ENCODE assay signal across 8 cellular contexts in the genomic region with DNA sequence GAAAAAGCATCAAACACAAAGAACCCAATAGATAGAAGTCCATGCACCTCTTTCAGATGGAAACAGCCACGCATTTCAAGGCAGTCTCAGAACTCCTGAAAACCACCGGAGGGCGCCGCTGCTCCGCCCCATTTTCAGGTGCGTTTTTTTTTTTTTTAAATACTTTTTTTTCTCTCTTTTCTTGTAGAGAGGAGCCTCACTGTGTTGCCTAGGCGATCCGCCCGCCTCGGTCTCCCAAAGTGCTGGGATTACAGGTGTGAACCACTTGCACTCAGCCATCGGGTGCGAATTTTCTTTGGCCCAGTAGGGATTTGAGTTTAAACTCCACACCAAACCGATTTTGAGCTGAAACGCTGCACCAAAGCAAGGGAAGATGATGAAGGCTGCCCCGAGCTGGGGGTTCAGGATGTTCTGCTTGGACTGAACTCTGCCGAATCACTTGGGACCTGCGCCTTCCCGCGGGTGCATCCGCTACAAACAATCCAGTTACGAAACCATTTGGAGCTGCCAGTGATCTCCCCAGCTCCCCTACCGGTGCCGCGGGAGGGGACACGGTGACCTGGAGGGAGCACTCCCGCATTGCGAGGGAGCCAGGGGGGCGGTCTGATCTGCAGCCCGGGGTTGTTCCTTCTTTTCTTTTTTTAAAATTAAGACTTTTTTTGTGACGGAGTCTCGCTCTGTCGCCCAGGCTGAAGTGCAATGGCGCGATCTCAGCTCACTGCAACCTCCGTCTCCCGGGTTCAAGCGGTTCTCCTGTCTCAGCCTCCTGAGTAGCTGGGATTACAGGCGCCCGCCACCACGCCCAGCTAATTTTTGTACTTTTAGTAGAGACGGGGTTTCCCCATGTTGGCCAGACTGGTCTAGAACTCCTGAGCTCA. TPM values are rescaled to one million over a fixed set of nuclear protein-coding genes. Genes with fewer than 3 reads are reported as not detected.
DNase-seq lines count a peak whose midpoint lies in the region; ATAC-seq and TF ChIP-seq lines count a peak whose summit lies in the region.

No MANE protein-coding gene starts in this region.

- intact Hi-C loops in dorsolateral prefrontal cortex (cut with DNase I) = loop anchor here (5.0 to 10.0 kb wide), 2 partner anchors 34 to 223 kb away; a partner anchor contains a TSS
- intact Hi-C loops in lower lobe of right lung (cut with DNase I) = loop anchor here (5.0 kb wide), 1 partner anchor 176 kb away; no protein-coding TSS in a partner anchor

- peak overlapping the region in 27 of 59 donors; percentile 2 to 88 (median 54) for H3K27ac ChIP-seq in dorsolateral prefrontal cortex
- peak overlapping the region; percentile 87 for H3K27ac ChIP-seq in lower lobe of right lung

- H3K36me3 ChIP-seq in lower lobe of right lung = peaks cover 39% of the 10 kb centered on the region

- no peaks in the 10 kb centered on the region for H3K27me3 ChIP-seq in dorsolateral prefrontal cortex
- no peaks in the 10 kb centered on the region for H3K27me3 ChIP-seq in lower lobe of right lung (ENCODE audit: low read depth)

- in situ Hi-C loops in G401 (cut with HindIII; ENCODE audit: low sequenced_read_pairs) = no loop called here

- DNase-seq in G401 (ENCODE audit: low spot score) = peak; percentile 83
- DNase-seq in NCI-H2196 treated with DMSO at 0.1 percent for 48 hours (lab: John Stamatoyannopoulos, UW; ENCODE audit: unreplicated experiment) = peak; percentile 25
- peak; percentile 66 for DNase-seq in activated CD4-positive, alpha-beta T cell treated with anti-CD3 and anti-CD28 coated beads, Interleukin-2, amount 50 U/mL, for 1 hour
- DNase-seq in dorsolateral prefrontal cortex = peak; percentile 32 to 63 (median 60)
- peak; percentile 80 for DNase-seq in lower lobe of right lung
- DNase-seq in stimulated activated CD4-positive, alpha-beta T cell treated with anti-CD3 and anti-CD28 coated beads, TNF-alpha, amount 100 ng/mL, for 48 hours (ENCODE audit: low read depth in 3 of 3) = peak; percentile 18 to 38 (median 32)

- H3K4me3 ChIP-seq in dorsolateral prefrontal cortex (peak overlapping the region; percentile 58 to 90 (median 78)), lower lobe of right lung (peak overlapping the region; percentile 74)

- H3K9me3 ChIP-seq in lower lobe of right lung = no peaks in the 10 kb centered on the region

- ATAC-seq in HG02678 (IDR thresholded peaks at IDR 0.05; ENCODE audit: unreplicated experiment) (peak; percentile 49), lower lobe of right lung (peak; percentile 62 to 64), HG03439 (IDR thresholded peaks at IDR 0.05; ENCODE audit: unreplicated experiment) (no peak)

- H3K4me1 ChIP-seq in lower lobe of right lung = peaks cover 8% of the 10 kb centered on the region

- peak; percentile 39 to 78 (median 66) for TF ChIP-seq CTCF in dorsolateral prefrontal cortex (IDR thresholded peaks at IDR 0.05 in 54 of 56, conservative IDR thresholded peaks at IDR 0.05 in 2 of 56; ENCODE audit: low read depth in 1 of 56, partially characterized antibody in 56 of 56)
- peak; percentile 74 for TF ChIP-seq CTCF in lower lobe of right lung (IDR thresholded peaks at IDR 0.05)

RNA-seq across cellular contexts. Expression of a gene that starts 1.4 kb away (rescaled TPM):
- total RNA-seq in G401 (2014; rRNA removed; shearing (Covaris generic)) = 2.4 and 3.0 TPM in 2 replicates
- 10 to 100 TPM; 19.7 to 72.4 (median 49.3) TPM for total RNA-seq in dorsolateral prefrontal cortex
- total RNA-seq in lower lobe of right lung = 42.7 TPM

RNA-seq across cellular contexts. Expression of a gene that starts 33.0 kb away (rescaled TPM):
- 8.7 and 11.4 TPM in 2 replicates for total RNA-seq in G401 (2014; rRNA removed; shearing (Covaris generic))
- total RNA-seq in dorsolateral prefrontal cortex = 1 to 10 TPM; 2.6 to 7.1 (median 4.9) TPM
- 4.7 TPM for total RNA-seq in lower lobe of right lung

Comparison
In these comparisons a context has a peak if more than half of its experiments do, and no peak if none do; other contexts are left out.
1. DNase-seq: peak in every context shown above with its lines; median percentile 83 in G401; 80 in lower lobe of right lung; 66 in activated CD4-positive, alpha-beta T cell treated with anti-CD3 and anti-CD28 coated beads, Interleukin-2, amount 50 U/mL, for 1 hour; 60 in dorsolateral prefrontal cortex; 32 in stimulated activated CD4-positive, alpha-beta T cell treated with anti-CD3 and anti-CD28 coated beads, TNF-alpha, amount 100 ng/mL, for 48 hours; 25 in NCI-H2196 treated with DMSO at 0.1 percent for 48 hours.